9 cellular contexts compared by ENCODE assay signal in genomic region chr14:67623114-67623513, GRCh38. TPM values are rescaled to one million over a fixed set of nuclear protein-coding genes. Genes with fewer than 3 reads are reported as not detected.
DNase-seq lines count a peak whose midpoint lies in the region; ATAC-seq and TF ChIP-seq lines count a peak whose summit lies in the region.
"Had no signal": no experiment of that assay in that cellular context is flagged by ENCODE, and none has a peak within 500 bp of the region (broad histone marks: within the 10 kb centered on the region; RNA-seq: fewer than 3 reads in every experiment).

No MANE protein-coding gene starts in this region.

- peaks cover 41% of the 10 kb centered on the region for H3K4me1 Mint-ChIP-seq in brain

- WGBS in IMR-90 (ENCODE audit: extremely low coverage in 2 of 2, insufficient read length in 1 of 2), 2 experiments, result 60% methylated on average over 1 of the region's 2 CpGs; no CpG with 5 or more reads in 1 of the 2 experiments
- no CpG with 5 or more reads among the region's 2 CpGs for WGBS in mesendoderm (ENCODE audit: extremely low coverage, insufficient coverage, low lambda C conversion rate)

- no peak overlapping the region for H3K9ac ChIP-seq in IMR-90 (ENCODE audit: low read depth, low read length)
- no peak overlapping the region for H3K9ac ChIP-seq in mesendoderm (ENCODE audit: low read length)

- H3K4me1 ChIP-seq in IMR-90 (ENCODE audit: control insufficient read depth, insufficient read depth, low read length) (peaks cover 3% of the 10 kb centered on the region; the same call in 1 of the 2 replicates), mesendoderm (ENCODE audit: control insufficient read depth, low read depth, low read length) (peaks cover 2% of the 10 kb centered on the region)

- H4K8ac ChIP-seq in IMR-90 (ENCODE audit: low read depth in 2 of 2, low read length in 2 of 2) (peak overlapping the region in 1 of 2 experiments; percentile 45; a peak in 2 of 4 replicates), mesendoderm (ENCODE audit: low read depth, low read length) (no peak overlapping the region)

- no peak overlapping the region; the same call in 1 of the 2 replicates for H3K4me2 ChIP-seq in IMR-90 (ENCODE audit: low read depth, low read length)
- H3K4me2 ChIP-seq in mesendoderm (ENCODE audit: low read length), result no peak overlapping the region

- no peaks in the 10 kb centered on the region for H3K36me3 ChIP-seq in IMR-90 (ENCODE audit: control insufficient read depth, insufficient read depth, low read length)
- H3K36me3 ChIP-seq in mesendoderm (ENCODE audit: control insufficient read depth, insufficient read depth, low read length), result no peaks in the 10 kb centered on the region

- H3K36me3 Mint-ChIP-seq in brain, result peaks cover 46% of the 10 kb centered on the region

- intact Hi-C loops in IMR-90 (cut with micrococcal nuclease), result no loop called here

- POLR2A ChIA-PET in IMR-90 (lab: Charles Lee; ENCODE audit: unreplicated experiment), result no interaction called here

- ATAC-seq in IMR-90 (ENCODE audit: low read depth) (peak; percentile 7), HG03135 (IDR thresholded peaks at IDR 0.05; ENCODE audit: unreplicated experiment) (no peak), HG03196 (IDR thresholded peaks at IDR 0.05; ENCODE audit: unreplicated experiment) (no peak)

- H3K9me1 ChIP-seq in IMR-90 (ENCODE audit: insufficient read depth, low read length), result no peaks in the 10 kb centered on the region

- CTCF ChIA-PET in IMR-90 (lab: Yijun Ruan, JAX), result interaction anchor here (0.6 to 1.0 kb wide), 2 partner anchors 81 to 526 kb away, joined by 3 to 6 read pairs; no protein-coding TSS in a partner anchor

- no peak overlapping the region for H3K56ac ChIP-seq in IMR-90 (ENCODE audit: extremely low read depth, insufficient read depth, low read length)
- H3K56ac ChIP-seq in mesendoderm (ENCODE audit: low read length), result peak overlapping the region; percentile 65

- H2BK15ac ChIP-seq in IMR-90 (ENCODE audit: low read depth, low read length) (no peak overlapping the region), mesendoderm (replicated peaks; ENCODE audit: low read depth) (no peak overlapping the region)

- H3K18ac ChIP-seq in IMR-90 (ENCODE audit: low read depth, low read length), result no peak overlapping the region; the same call in 1 of the 2 replicates
- H3K18ac ChIP-seq in mesendoderm (ENCODE audit: low read length), result peak overlapping the region; percentile 76

- H3K27me3 ChIP-seq in IMR-90 (ENCODE audit: control insufficient read depth, insufficient read depth, low read length) (no peaks in the 10 kb centered on the region), mesendoderm (ENCODE audit: insufficient read depth, low read length, poor library complexity) (no peaks in the 10 kb centered on the region)

- peak; percentile 28 for DNase-seq in AG10803 (ENCODE audit: low read depth)
- no peak for DNase-seq in IMR-90
- DNase-seq in mesendoderm, result peak; percentile 60
- DNase-seq in occipital lobe (lab: John Stamatoyannopoulos, UW), result no peak
- no peak for DNase-seq in NCI-H2227 (lab: John Stamatoyannopoulos, UW; ENCODE audit: unreplicated experiment)
- DNase-seq: NCI-H82 had no signal

- H3K79me2 ChIP-seq in mesendoderm (ENCODE audit: control insufficient read depth, insufficient read depth, low read length), result no peaks in the 10 kb centered on the region

- peak overlapping the region in 4 of 5 experiments; percentile 50 to 88 (median 78) for H3K27ac Mint-ChIP-seq in brain

- no TSS peak for BruUV-seq in IMR-90 (replicated peaks; lab: Mats Ljungman, UMichigan)

- H2AFZ ChIP-seq in IMR-90 (replicated peaks; ENCODE audit: low read length, poor library complexity), result peak overlapping the region; percentile 53

- H3K4me3 ChIP-seq in AG10803 (ENCODE audit: low read length), result no peak overlapping the region
- no peak overlapping the region for H3K4me3 ChIP-seq in IMR-90 (ENCODE audit: insufficient read depth, low read depth, low read length)
- H3K4me3 ChIP-seq in mesendoderm (ENCODE audit: low read length), result no peak overlapping the region

- H2AK5ac ChIP-seq in IMR-90 (ENCODE audit: low read depth, low read length) (no peak overlapping the region), mesendoderm (ENCODE audit: low read length) (no peak overlapping the region)

- H3K27me3 Mint-ChIP-seq in brain, result peaks cover 13% of the 10 kb centered on the region

- no peak overlapping the region for H3K14ac ChIP-seq in IMR-90 (replicated peaks; ENCODE audit: low read depth, low read length)

- no peaks in the 10 kb centered on the region for H4K20me1 ChIP-seq in IMR-90 (ENCODE audit: insufficient read depth, low read length)

- H3K27ac ChIP-seq in IMR-90 (ENCODE audit: insufficient read depth, low read length) (no peak overlapping the region), mesendoderm (ENCODE audit: low read depth, low read length) (no peak overlapping the region)

- H4K91ac ChIP-seq in IMR-90 (ENCODE audit: insufficient read depth, low read depth, low read length), result no peak overlapping the region

- no peak overlapping the region for H2AK9ac ChIP-seq in IMR-90 (replicated peaks; ENCODE audit: low read depth, low read length, poor library complexity)

- peak overlapping the region; percentile 49 to 97 (median 73) for H3K4me3 Mint-ChIP-seq in brain

- no peaks in the 10 kb centered on the region for H3K79me1 ChIP-seq in IMR-90 (ENCODE audit: low read depth in 1 of 2, low read length in 2 of 2)
- H3K79me1 ChIP-seq in mesendoderm (ENCODE audit: low read length), result no peaks in the 10 kb centered on the region

- H2BK20ac ChIP-seq in IMR-90 (ENCODE audit: low read depth, low read length), result peak overlapping the region; percentile 43; the same call in 1 of the 2 replicates

- H3K23ac ChIP-seq in IMR-90 (ENCODE audit: low read depth, low read length) (no peak overlapping the region), mesendoderm (ENCODE audit: low read length) (no peak overlapping the region)

- H2BK5ac ChIP-seq in IMR-90 (ENCODE audit: low read depth, low read length, poor library complexity, severe bottlenecking) (peak overlapping the region; percentile 6), mesendoderm (ENCODE audit: low read length) (no peak overlapping the region)

- H2BK120ac ChIP-seq in IMR-90 (ENCODE audit: low read depth, low read length) (peak overlapping the region; percentile 24; the same call in 1 of the 2 replicates), mesendoderm (ENCODE audit: low read depth, low read length) (no peak overlapping the region)

- no peak for TF ChIP-seq CTCF in AG10803 (conservative IDR thresholded peaks at IDR 0.05; ENCODE audit: low read length)
- no peak for TF ChIP-seq CTCF in IMR-90 (conservative IDR thresholded peaks at IDR 0.05; ENCODE audit: low read depth, low read length)
- no peak for TF ChIP-seq CTCF in brain (conservative IDR thresholded peaks at IDR 0.05)

- H3K9me3 ChIP-seq in IMR-90 (ENCODE audit: control insufficient read depth, insufficient read depth, low read length), result no peaks in the 10 kb centered on the region

- no peak for TF ChIP-seq POLR2A in IMR-90 (IDR thresholded peaks at IDR 0.05; ENCODE audit: low read depth, low read length)

- no peak for TF ChIP-seq RAD21 in IMR-90 (IDR thresholded peaks at IDR 0.05; ENCODE audit: low read length)

- H3K9me3 Mint-ChIP-seq in brain, result peaks cover 0 to 5% (median 0%) of the 10 kb centered on the region in 5 experiments

- no peak overlapping the region for H4K5ac ChIP-seq in IMR-90 (ENCODE audit: low read depth, low read length)
- no peak overlapping the region for H4K5ac ChIP-seq in mesendoderm (ENCODE audit: low read length)

- in situ Hi-C loops in IMR-90 (cut with MboI; ENCODE audit: low sequenced_read_pairs), result loop anchor here (5.0 kb wide), 1 partner anchor 44 kb away; no protein-coding TSS in a partner anchor

- dilution Hi-C loops in IMR-90 (cut with HindIII; ENCODE audit: low sequenced_read_pairs, unreplicated experiment), result no loop called here

- peak overlapping the region; percentile 12; the same call in 1 of the 2 replicates for H3K4ac ChIP-seq in IMR-90 (ENCODE audit: low read depth, low read length)
- no peak overlapping the region for H3K4ac ChIP-seq in mesendoderm (ENCODE audit: low read depth, low read length)

TF ChIP-seq in IMR-90, 13 proteins besides CTCF, POLR2A, EP300 and RAD21 (continues in another document):
- TF ChIP-seq ELK1 (IDR thresholded peaks at IDR 0.05; ENCODE audit: borderline replicate concordance, low read depth, low read length) (no peak), NFE2L2 (IDR thresholded peaks at IDR 0.05; ENCODE audit: low read depth, low read length) (no peak), CEBPB (IDR thresholded peaks at IDR 0.05; ENCODE audit: low read depth, low read length) (no peak), RFX5 (IDR thresholded peaks at IDR 0.05; ENCODE audit: low read depth, low read length) (no peak)

RNA-seq across cellular contexts. Expression of gene ARG2, which starts 3.4 kb away (rescaled TPM):
- total RNA-seq in IMR-90 (2012; rRNA removed), result 2.2 and 2.5 TPM in 2 replicates
- polyA plus RNA-seq in IMR-90 (2012; rRNA removed), result 1.1 and 1.3 TPM in 2 replicates
- polyA plus RNA-seq in IMR-90 (2012; cell fraction: cytosol; rRNA removed), result 0.39 and 0.47 TPM in 2 replicates
- polyA plus RNA-seq in IMR-90 (2012; cell fraction: nucleus; rRNA removed; ENCODE audit: low replicate concordance), result 0.46 and 0.89 TPM in 2 replicates
- 42.8 TPM for polyA plus RNA-seq in brain (ENCODE audit: insufficient read depth, low read depth, low replicate concordance)
- polyA plus RNA-seq in mesendoderm (2013, experiment 1 of 2), result 28.0 TPM
- 28.3 TPM for polyA plus RNA-seq in mesendoderm (2013, experiment 2 of 2)
- total RNA-seq in occipital lobe, result 49.0 TPM

RNA-seq across cellular contexts. Expression of gene PIGH, which starts 23.0 kb away (rescaled TPM):
- 6.7 and 7.9 TPM in 2 replicates for total RNA-seq in IMR-90 (2012; rRNA removed)
- polyA plus RNA-seq in IMR-90 (2012; rRNA removed), result 13.5 and 23.1 TPM in 2 replicates
- polyA plus RNA-seq in IMR-90 (2012; cell fraction: cytosol; rRNA removed), result 9.9 and 11.2 TPM in 2 replicates
- polyA plus RNA-seq in IMR-90 (2012; cell fraction: nucleus; rRNA removed; ENCODE audit: low replicate concordance), result 13.0 and 23.6 TPM in 2 replicates
- 26.0 TPM for polyA plus RNA-seq in brain (ENCODE audit: insufficient read depth, low read depth, low replicate concordance)
- 6.4 TPM for polyA plus RNA-seq in mesendoderm (2013, experiment 1 of 2)
- polyA plus RNA-seq in mesendoderm (2013, experiment 2 of 2), result 7.1 TPM
- 25.3 TPM for total RNA-seq in occipital lobe

RNA-seq across cellular contexts. Expression of gene VTI1B, which starts 51.3 kb away (rescaled TPM):
- 69.7 and 90.2 TPM in 2 replicates for total RNA-seq in IMR-90 (2012; rRNA removed)
- polyA plus RNA-seq in IMR-90 (2012; rRNA removed), result 61.8 and 65.8 TPM in 2 replicates
- 19.1 and 25.2 TPM in 2 replicates for polyA plus RNA-seq in IMR-90 (2012; cell fraction: cytosol; rRNA removed)
- polyA plus RNA-seq in IMR-90 (2012; cell fraction: nucleus; rRNA removed; ENCODE audit: low replicate concordance), result 6.0 and 30.5 TPM in 2 replicates
- polyA plus RNA-seq in brain (ENCODE audit: insufficient read depth, low read depth, low replicate concordance), result 102 TPM
- polyA plus RNA-seq in mesendoderm (2013, experiment 1 of 2), result 74.2 TPM
- 73.8 TPM for polyA plus RNA-seq in mesendoderm (2013, experiment 2 of 2)
- total RNA-seq in occipital lobe, result 42.3 TPM

Comparison
In these comparisons a context has a peak if more than half of its experiments do, and no peak if none do; other contexts are left out.
1. DNase-seq: peak in AG10803 (single experiment) and mesendoderm (single experiment); none in IMR-90 (single experiment), occipital lobe (single experiment) and NCI-H2227 (single experiment).
2. RNA of gene ARG2, which starts 3.4 kb away (total RNA-seq): 49.0 TPM in occipital lobe (single experiment); 2.2 to 2.5 TPM in IMR-90; every median in the first group is over 10 times any median in the second.